Comparison of ENCODE assay signal across 8 cellular contexts in the genomic region with DNA sequence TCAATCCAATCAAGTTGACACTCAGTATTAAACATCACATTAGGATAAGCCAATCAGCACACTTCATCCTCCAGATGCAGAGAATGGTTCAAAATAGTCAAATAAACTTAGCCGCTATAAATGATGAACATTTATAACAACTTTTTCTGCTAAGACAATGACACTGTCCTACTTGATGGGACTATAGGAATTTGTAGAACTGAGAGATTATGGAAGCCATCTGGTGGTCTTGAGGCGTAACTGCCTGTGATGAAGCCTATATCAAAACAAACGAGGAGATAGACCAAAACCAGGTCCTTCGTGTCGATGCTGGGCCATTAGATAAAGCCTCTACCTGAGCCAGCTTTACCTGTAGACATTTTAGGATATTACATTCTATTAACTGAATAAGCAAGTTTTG.
A peak's percentile ranks its signal among the peaks of the same experiment; 100 is the strongest.
DNase-seq lines count a peak whose midpoint lies in the region; ATAC-seq lines count a peak whose summit lies in the region.

No MANE protein-coding gene starts in this region.

- no peaks in the 10 kb centered on the region for H3K36me3 ChIP-seq in aorta (ENCODE audit: control insufficient read depth in 1 of 2, insufficient read depth in 2 of 2, low read length in 1 of 2)

- no peak overlapping the region for H3K27ac ChIP-seq in aorta (ENCODE audit: low read depth in 1 of 2, low read length in 2 of 2)

- H3K4me3 Mint-ChIP-seq in activated T-helper 2 cell treated with anti-CD3 and anti-CD28 coated beads, Interferon-gamma antibody, Interleukin-2, Interleukin-4, amounts not matched to agents 10 μg/mL and 5 μg/mL and 100 μg/mL, durations not matched to agents 14 hours and 24 hours and 36 hours (ENCODE audit: low read depth) = no peak overlapping the region

- 62 to 64% methylated on average over 5 of the region's 5 CpGs for WGBS in aorta, 2 donors

- no peaks in the 10 kb centered on the region for H3K27me3 ChIP-seq in aorta (ENCODE audit: control insufficient read depth in 1 of 2, insufficient read depth in 2 of 2, low read length in 1 of 2)

- H3K4me1 Mint-ChIP-seq in activated T-helper 2 cell treated with anti-CD3 and anti-CD28 coated beads, Interferon-gamma antibody, Interleukin-2, Interleukin-4, amounts not matched to agents 10 μg/mL and 5 μg/mL and 100 μg/mL, durations not matched to agents 14 hours and 24 hours and 36 hours (ENCODE audit: low read depth) = no peaks in the 10 kb centered on the region

- peaks cover 0 to 2% of the 10 kb centered on the region in 2 donors for H3K4me1 ChIP-seq in aorta (ENCODE audit: control insufficient read depth in 1 of 2, insufficient read depth in 2 of 2, low read length in 2 of 2)

- ATAC-seq in HG02798 (IDR thresholded peaks at IDR 0.05; ENCODE audit: poor library complexity, unreplicated experiment) (peak; percentile 43), GM19395 (IDR thresholded peaks at IDR 0.05; ENCODE audit: unreplicated experiment) (no peak), aorta (ENCODE audit: low FRiP score) (no peak), HG02642 (IDR thresholded peaks at IDR 0.05; ENCODE audit: poor library complexity, unreplicated experiment) (no peak)

- H3K9me3 Mint-ChIP-seq in activated T-helper 2 cell treated with anti-CD3 and anti-CD28 coated beads, Interferon-gamma antibody, Interleukin-2, Interleukin-4, amounts not matched to agents 10 μg/mL and 5 μg/mL and 100 μg/mL, durations not matched to agents 14 hours and 24 hours and 36 hours = no peaks in the 10 kb centered on the region

- no peak overlapping the region for H3K4me3 ChIP-seq in aorta (ENCODE audit: low read length in 2 of 2)

- DNase-seq in ELR (ENCODE audit: low read depth) = peak; percentile 60
- DNase-seq in RPMI7951 (ENCODE audit: low read depth) = peak; percentile 43
- peak; percentile 5 for DNase-seq in iPS DF 19.7 (ENCODE audit: low read depth, low spot score)
- DNase-seq in aorta = no peak
- no peak for DNase-seq in activated T-helper 2 cell treated with anti-CD3 and anti-CD28 coated beads, Interferon-gamma antibody, Interleukin-2, Interleukin-4, amounts not matched to agents 10 μg/mL and 5 μg/mL and 100 μg/mL, durations not matched to agents 14 hours and 24 hours and 36 hours (ENCODE audit: low spot score)

- no peaks in the 10 kb centered on the region for H3K27me3 Mint-ChIP-seq in activated T-helper 2 cell treated with anti-CD3 and anti-CD28 coated beads, Interferon-gamma antibody, Interleukin-2, Interleukin-4, amounts not matched to agents 10 μg/mL and 5 μg/mL and 100 μg/mL, durations not matched to agents 14 hours and 24 hours and 36 hours (ENCODE audit: low read depth)

- H3K27ac Mint-ChIP-seq in activated T-helper 2 cell treated with anti-CD3 and anti-CD28 coated beads, Interferon-gamma antibody, Interleukin-2, Interleukin-4, amounts not matched to agents 10 μg/mL and 5 μg/mL and 100 μg/mL, durations not matched to agents 14 hours and 24 hours and 36 hours = no peak overlapping the region

- intact Hi-C loops in aorta (cut with DNase I) = no loop called here
- intact Hi-C loops in activated T-helper 2 cell treated with anti-CD3 and anti-CD28 coated beads, Interferon-gamma antibody, Interleukin-2, Interleukin-4, amounts not matched to agents 10 μg/mL and 5 μg/mL and 100 μg/mL, durations not matched to agents 14 hours and 24 hours and 36 hours (cut with micrococcal nuclease) = no loop called here

- no peaks in the 10 kb centered on the region for H3K36me3 Mint-ChIP-seq in activated T-helper 2 cell treated with anti-CD3 and anti-CD28 coated beads, Interferon-gamma antibody, Interleukin-2, Interleukin-4, amounts not matched to agents 10 μg/mL and 5 μg/mL and 100 μg/mL, durations not matched to agents 14 hours and 24 hours and 36 hours (ENCODE audit: low read depth)

- H3K9me3 ChIP-seq in aorta (ENCODE audit: control insufficient read depth, low read length) = no peaks in the 10 kb centered on the region

Comparison
In these comparisons a context has a peak if more than half of its experiments do, and no peak if none do; other contexts are left out.
1. DNase-seq: peak in ELR (single experiment), RPMI7951 (single experiment) and iPS DF 19.7 (single experiment); none in aorta (0 of 2) and activated T-helper 2 cell treated with anti-CD3 and anti-CD28 coated beads, Interferon-gamma antibody, Interleukin-2, Interleukin-4, amounts not matched to agents 10 μg/mL and 5 μg/mL and 100 μg/mL, durations not matched to agents 14 hours and 24 hours and 36 hours (single experiment).